ENCODE assay signal across 10 cellular contexts in the genomic region with DNA sequence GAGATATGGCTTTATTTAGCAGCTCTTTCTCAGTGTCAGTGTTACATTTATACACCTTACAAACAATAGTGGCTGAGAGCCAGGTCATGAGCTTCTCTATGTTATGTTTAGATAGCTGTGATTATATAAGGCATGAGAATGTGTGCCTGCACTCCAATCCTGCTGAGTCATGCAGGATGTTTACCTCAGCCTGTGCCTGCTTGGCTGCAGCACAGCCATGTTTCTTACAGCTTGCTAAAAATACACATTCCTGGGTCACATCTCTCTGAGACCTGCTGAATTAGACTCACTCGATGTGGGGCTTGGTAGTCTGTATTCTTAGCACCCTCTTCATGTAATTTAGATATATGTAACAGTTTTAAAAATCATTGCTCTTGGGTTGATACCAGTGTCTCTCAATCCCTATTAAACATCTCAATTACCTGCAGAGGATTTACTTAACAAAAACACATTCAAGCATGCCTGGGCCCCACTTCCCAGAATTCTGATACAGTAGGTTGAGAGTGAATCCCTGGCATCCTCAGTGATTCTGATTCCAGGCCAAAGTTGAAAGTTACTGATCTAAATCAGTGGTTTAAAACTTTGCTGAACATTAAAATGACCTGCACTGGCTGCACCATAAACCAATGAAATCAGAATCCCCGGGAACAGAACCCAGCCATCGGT.
DNase-seq lines count a peak whose midpoint lies in the region; ATAC-seq lines count a peak whose summit lies in the region.
"Had no signal": no experiment of that assay in that cellular context is flagged by ENCODE, and none has a peak within 500 bp of the region (broad histone marks: within the 10 kb centered on the region; RNA-seq: fewer than 3 reads in every experiment).

No MANE protein-coding gene starts in this region.

- ATAC-seq in HG03520 (IDR thresholded peaks at IDR 0.05; ENCODE audit: unreplicated experiment): no peak
- ATAC-seq: GM12878 had no signal

- peak; percentile 93 for DNase-seq in HCEC 1CT
- peak; percentile 95 for DNase-seq in RPMI7951 (ENCODE audit: low read depth)
- peak; percentile 64 for DNase-seq in fibroblast of the conjunctiva (ENCODE audit: low read depth)
- peak; percentile 87 for DNase-seq in renal cortical epithelial cell (ENCODE audit: low read depth)
- DNase-seq in NOMO-1 (lab: John Stamatoyannopoulos, UW; ENCODE audit: unreplicated experiment in 2 of 2): no peak
- DNase-seq in NCI-H524 (lab: John Stamatoyannopoulos, UW): no peak
- no peak for DNase-seq in NCI-H187 treated with DMSO at 0.1 percent for 48 hours (lab: John Stamatoyannopoulos, UW)
- DNase-seq: activated naive CD4-positive, alpha-beta T cell had no signal

Comparison
In these comparisons a context has a peak if more than half of its experiments do, and no peak if none do; other contexts are left out.
1. DNase-seq: peak in HCEC 1CT (single experiment), RPMI7951 (single experiment), fibroblast of the conjunctiva (single experiment) and renal cortical epithelial cell (single experiment); none in NOMO-1 (0 of 2), NCI-H524 (0 of 2) and NCI-H187 treated with DMSO at 0.1 percent for 48 hours (single experiment).